ENCODE assay signal across 8 cellular contexts in the genomic region with DNA sequence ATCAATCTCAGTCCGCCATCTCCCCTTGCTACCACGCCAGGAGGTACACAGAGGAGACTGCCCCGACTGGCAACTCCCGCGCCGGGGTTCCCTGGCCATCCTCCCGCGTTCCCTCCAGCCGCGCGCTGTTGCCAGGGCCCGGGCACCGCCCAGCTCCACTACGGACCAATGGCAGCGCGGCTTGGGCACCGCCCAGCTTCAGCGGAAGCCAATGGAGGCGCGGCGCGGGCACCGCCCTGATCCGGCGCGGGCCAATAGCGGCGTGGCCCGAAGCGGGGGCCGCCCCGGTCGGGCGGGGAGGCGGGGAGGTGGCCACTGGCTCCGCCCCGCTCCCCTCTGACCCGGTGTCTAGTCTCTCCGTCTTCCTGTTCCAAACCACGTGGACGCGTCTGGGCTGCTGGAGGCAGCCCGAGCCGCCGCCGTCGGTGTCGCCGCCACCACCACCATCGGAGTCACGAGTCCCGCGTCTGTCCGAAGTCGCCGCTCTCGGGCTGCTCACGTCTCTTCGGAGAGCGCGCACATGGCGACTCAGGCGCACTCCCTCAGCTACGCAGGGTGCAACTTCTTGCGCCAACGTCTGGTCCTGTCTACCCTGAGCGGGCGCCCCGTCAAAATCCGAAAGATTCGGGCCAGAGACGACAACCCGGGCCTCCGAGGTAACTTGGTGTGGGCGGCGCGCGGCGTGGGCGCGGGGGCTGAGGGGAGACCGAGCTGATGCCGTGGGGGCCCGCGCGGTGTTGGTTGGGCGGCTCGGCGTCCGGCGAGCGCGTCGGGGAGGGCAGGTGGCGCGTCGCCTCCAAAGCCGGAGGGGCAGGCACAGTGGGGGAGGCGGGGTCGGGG. TPM values are rescaled to one million over a fixed set of nuclear protein-coding genes. Genes with fewer than 3 reads are reported as not detected.
DNase-seq lines count a peak whose midpoint lies in the region; ATAC-seq and TF ChIP-seq lines count a peak whose summit lies in the region.

A gene with protein sequence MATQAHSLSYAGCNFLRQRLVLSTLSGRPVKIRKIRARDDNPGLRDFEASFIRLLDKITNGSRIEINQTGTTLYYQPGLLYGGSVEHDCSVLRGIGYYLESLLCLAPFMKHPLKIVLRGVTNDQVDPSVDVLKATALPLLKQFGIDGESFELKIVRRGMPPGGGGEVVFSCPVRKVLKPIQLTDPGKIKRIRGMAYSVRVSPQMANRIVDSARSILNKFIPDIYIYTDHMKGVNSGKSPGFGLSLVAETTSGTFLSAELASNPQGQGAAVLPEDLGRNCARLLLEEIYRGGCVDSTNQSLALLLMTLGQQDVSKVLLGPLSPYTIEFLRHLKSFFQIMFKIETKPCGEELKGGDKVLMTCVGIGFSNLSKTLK (plus strand): TSS at position 373 of the 840 bp plus-strand sequence. CDS start 148 bp downstream, at position 521.

- H3K4me1 Mint-ChIP-seq in endodermal cell: peaks cover 20% of the 10 kb centered on the region

- WGBS in endodermal cell (ENCODE audit: insufficient coverage in 1 of 2, insufficient read length in 1 of 2), 2 experiments: 0 to 1% methylated on average over 20 to 100 of the region's 100 CpGs

- peaks cover 4% of the 10 kb centered on the region for H3K27me3 ChIP-seq in NT2/D1 (ENCODE audit: insufficient read depth, insufficient read length)
- H3K27me3 ChIP-seq in endodermal cell (ENCODE audit: control insufficient read depth, insufficient read depth, low read length, poor library complexity, severe bottlenecking): no peaks in the 10 kb centered on the region

- peak; percentile 96 for DNase-seq in COR-L47 (lab: John Stamatoyannopoulos, UW)
- DNase-seq in HUDEP-2 (lab: John Stamatoyannopoulos, UW; ENCODE audit: unreplicated experiment in 76 of 76): peak; percentile 31 to 98 (median 94)
- DNase-seq in NT2/D1 (ENCODE audit: low read depth, low spot score): peak; percentile 95
- DNase-seq in activated CD8-positive, alpha-beta memory T cell treated with anti-CD3 and anti-CD28 coated beads, Interleukin-2, amount 50 U/mL, for 1 hour (ENCODE audit: extremely low read depth): peak; percentile 84
- DNase-seq in endodermal cell: peak; percentile 99
- DNase-seq in mesenteric fat pad (ENCODE audit: low spot score): peak; percentile 99
- DNase-seq in stimulated activated CD8-positive, alpha-beta memory T cell treated with anti-CD3 and anti-CD28 coated beads, Interleukin-15, amount 100 ng/mL, for 24 hours (ENCODE audit: low read depth): peak; percentile 93

- H3K36me3 Mint-ChIP-seq in endodermal cell (ENCODE audit: low read depth): peaks cover 2% of the 10 kb centered on the region

- H3K9me3 Mint-ChIP-seq in endodermal cell: peaks cover 2% of the 10 kb centered on the region

- peak within 1 kb of the TSS; percentile 93 for H3K4me3 ChIP-seq in NT2/D1 (ENCODE audit: insufficient read length, low read depth)
- H3K4me3 ChIP-seq in endodermal cell (ENCODE audit: low read length): peak within 1 kb of the TSS; percentile 91

- peaks cover 11% of the 10 kb centered on the region; the same call in 1 of the 2 replicates for H3K9me3 ChIP-seq in NT2/D1 (ENCODE audit: insufficient read depth, low read length)
- no peaks in the 10 kb centered on the region for H3K9me3 ChIP-seq in endodermal cell (ENCODE audit: control insufficient read depth, low read length)

- H3K9ac ChIP-seq in NT2/D1 (ENCODE audit: insufficient read length, low read depth) (peak within 1 kb of the TSS; percentile 95), endodermal cell (ENCODE audit: extremely low read depth, low read length, poor library complexity, severe bottlenecking) (peak within 1 kb of the TSS; percentile 75)

- H3K27ac ChIP-seq in endodermal cell (ENCODE audit: low read depth, low read length): peak within 1 kb of the TSS; percentile 92

- H3K4me1 ChIP-seq in NT2/D1 (ENCODE audit: insufficient read depth, insufficient read length) (peaks cover 3% of the 10 kb centered on the region), endodermal cell (ENCODE audit: control insufficient read depth, insufficient read depth, low read length) (peaks cover 2% of the 10 kb centered on the region)

- peaks cover 4% of the 10 kb centered on the region for H3K36me3 ChIP-seq in NT2/D1 (ENCODE audit: insufficient read depth, insufficient read length, low read length)
- H3K36me3 ChIP-seq in endodermal cell (ENCODE audit: control insufficient read depth, insufficient read depth, low read length): no peaks in the 10 kb centered on the region

- peak within 1 kb of the TSS; percentile 92 for H3K4me3 Mint-ChIP-seq in endodermal cell

- no peak for TF ChIP-seq CTCF in endodermal cell (conservative IDR thresholded peaks at IDR 0.05)

- H3K27me3 Mint-ChIP-seq in endodermal cell (ENCODE audit: insufficient read depth): peaks cover 22% of the 10 kb centered on the region

- H3K27ac Mint-ChIP-seq in endodermal cell: peak within 1 kb of the TSS; percentile 97

- ATAC-seq in GM21381 (IDR thresholded peaks at IDR 0.05; ENCODE audit: unreplicated experiment): peak; percentile 97

RNA-seq across cellular contexts. Expression of the gene that starts here (rescaled TPM):
- total RNA-seq in endodermal cell (10 to 100 TPM; 13.2 to 18.6 TPM), mesenteric fat pad (33.8 TPM)
- 13.7 TPM for polyA plus RNA-seq in endodermal cell (2013, experiment 1 of 2)
- 13.8 TPM for polyA plus RNA-seq in endodermal cell (2013, experiment 2 of 2)

Comparison
In these comparisons a context has a peak if more than half of its experiments do, and no peak if none do; other contexts are left out.
1. Peak in every context shown above with its lines: DNase-seq, ATAC-seq, H3K4me3 ChIP-seq and H3K27ac ChIP-seq.